31 cellular contexts compared by ENCODE assay signal in genomic region chr5:153458266-153458665, GRCh38. TPM values are rescaled to one million over a fixed set of nuclear protein-coding genes. Genes with fewer than 3 reads are reported as not detected.
"Had no signal": no experiment of that assay in that cellular context is flagged by ENCODE, and none has a peak within 500 bp of the region (broad histone marks: within the 10 kb centered on the region; RNA-seq: fewer than 3 reads in every experiment).

No MANE protein-coding gene starts in this region.

- H3K4me1 ChIP-seq: parathyroid adenoma, psoas muscle, right lobe of liver, spleen, suprapubic skin, testis, tibial artery, transverse colon, upper lobe of right lung, uterus had no signal

- H3K36me3 ChIP-seq: neutrophil, right lobe of liver, sigmoid colon, spleen, suprapubic skin, tibial artery, transverse colon, upper lobe of right lung, uterus had no signal

- DNase-seq: naive thymus-derived CD8-positive, alpha-beta T cell; nephron progenitor cell; nucleus accumbens; posterior cingulate gyrus; psoas muscle; right cardiac atrium; right lobe of liver; sigmoid colon; small intestine; spleen; stimulated activated CD4-positive, alpha-beta T cell treated with anti-CD3 and anti-CD28 coated beads, Interleukin-12 subunit alpha, Interleukin-12 subunit beta, amount 100 ng/mL, for 4 hours; stimulated activated CD4-positive, alpha-beta T cell treated with anti-CD3 and anti-CD28 coated beads, Interleukin-1b, Interleukin-23, amount 100 ng/mL, for 48 hours; stimulated activated CD4-positive, alpha-beta T cell treated with anti-CD3 and anti-CD28 coated beads, Interleukin-4, amount 100 ng/mL, for 1 hour; stimulated activated CD4-positive, alpha-beta T cell treated with anti-CD3 and anti-CD28 coated beads, Interleukin-4, amount 100 ng/mL, for 4 hours; stimulated activated CD8-positive, alpha-beta memory T cell treated with anti-CD3 and anti-CD28 coated beads, Interleukin-4, amount 100 ng/mL, for 48 hours; stimulated activated naive CD4-positive, alpha-beta T cell; stimulated activated naive CD8-positive, alpha-beta T cell treated with anti-CD3 and anti-CD28 coated beads, Interleukin-15, amount 100 ng/mL, for 72 hours; stimulated activated naive CD8-positive, alpha-beta T cell treated with anti-CD3 and anti-CD28 coated beads, Interleukin-15, Interleukin-2, amounts not matched to agents 100 U/mL and 50 U/mL, for 24 hours; substantia nigra; testis; tibial artery; transverse colon; upper lobe of right lung; uterus had no signal

- H3K27ac ChIP-seq: neutrophil, parathyroid adenoma, psoas muscle, right lobe of liver, sigmoid colon, spleen, suprapubic skin, testis, tibial artery, transverse colon, upper lobe of right lung, uterus had no signal

- FAIRE-seq: small intestine had no signal

- ATAC-seq: naive thymus-derived CD8-positive, alpha-beta T cell; natural killer cell treated with Interleukin-12 subunit alpha and Interleukin-12 subunit beta and Interleukin-15 and Interleukin-18, amount 100 ng/mL, for 72 hours; psoas muscle; right cardiac atrium; stimulated activated memory B cell treated with anti-CD40 and anti-IgM and Interleukin-4, amounts not matched to agents 10 μg/mL and 1 μg/mL and 100 μg/mL, for 72 hours; stimulated activated naive CD8-positive, alpha-beta T cell treated with anti-CD3 and anti-CD28 coated beads, Interleukin-15, amount 100 ng/mL, for 72 hours; stimulated activated naive CD8-positive, alpha-beta T cell treated with anti-CD3 and anti-CD28 coated beads, Interleukin-15, Interleukin-2, amounts not matched to agents 100 U/mL and 50 U/mL, for 24 hours; upper lobe of right lung had no signal

- H3K4me3 ChIP-seq: psoas muscle, right lobe of liver, sigmoid colon, spleen, suprapubic skin, testis, tibial artery, transverse colon, upper lobe of right lung, uterus had no signal

- H3K9ac ChIP-seq: parathyroid adenoma had no signal

- H3K9me3 ChIP-seq: neutrophil, psoas muscle, right lobe of liver, sigmoid colon, spleen, suprapubic skin, testis, tibial artery, transverse colon, upper lobe of right lung, uterus had no signal

- H2AFZ ChIP-seq: parathyroid adenoma had no signal

- H3K27me3 ChIP-seq: neutrophil, right lobe of liver, sigmoid colon, spleen, suprapubic skin, testis, tibial artery, transverse colon, upper lobe of right lung, uterus had no signal

- H3K79me2 ChIP-seq: parathyroid adenoma had no signal

RNA-seq across cellular contexts. Expression of gene GRIA1, which starts 32.2 kb away (rescaled TPM):
- total RNA-seq: naive thymus-derived CD8-positive, alpha-beta T cell; natural killer cell treated with Interleukin-12 subunit alpha and Interleukin-12 subunit beta and Interleukin-15 and Interleukin-18, amount 100 ng/mL, for 72 hours; progenitor cell of endocrine pancreas; renal cortical epithelial cell; right lobe of liver had no signal
- polyA plus RNA-seq: naive thymus-derived CD8-positive, alpha-beta T cell had no signal
